ENCODE assay signal across 9 cellular contexts in genomic region chr6:52672422-52673025, GRCh38. TPM values are rescaled to one million over a fixed set of nuclear protein-coding genes. Genes with fewer than 3 reads are reported as not detected.
A peak's percentile ranks its signal among the peaks of the same experiment; 100 is the strongest.
DNase-seq lines count a peak whose midpoint lies in the region; FAIRE-seq and TF ChIP-seq lines count a peak whose summit lies in the region.
"Had no signal": no experiment of that assay in that cellular context is flagged by ENCODE, and none has a peak within 500 bp of the region (broad histone marks: within the 10 kb centered on the region; RNA-seq: fewer than 3 reads in every experiment).

No MANE protein-coding gene starts in this region.

- H3K27me3 Mint-ChIP-seq in activated naive CD4-positive, alpha-beta T cell treated with anti-CD3 and anti-CD28 coated beads, Interleukin-2, amount 10 ng/mL, durations not matched to agents 7 days and 5 days, result peaks cover 3% of the 10 kb centered on the region
- H3K27me3 Mint-ChIP-seq in endothelial cell (ENCODE audit: unreplicated experiment), result peaks cover 11% of the 10 kb centered on the region

- POLR2A ChIA-PET in PC-9 (lab: Charles Lee; ENCODE audit: unreplicated experiment), result interaction anchor here (0.6 to 0.7 kb wide), 2 partner anchors 306 to 310 kb away, joined by 4 to 6 read pairs; no protein-coding TSS in a partner anchor

- no peaks in the 10 kb centered on the region for H3K9me2 ChIP-seq in PC-9 (ENCODE audit: insufficient read depth)

- peak overlapping the region; percentile 21 for H3K4me3 Mint-ChIP-seq in activated naive CD4-positive, alpha-beta T cell treated with anti-CD3 and anti-CD28 coated beads, Interleukin-2, amount 10 ng/mL, durations not matched to agents 7 days and 5 days
- peak overlapping the region; percentile 2 for H3K4me3 Mint-ChIP-seq in endothelial cell (ENCODE audit: unreplicated experiment)

- H3K79me2 ChIP-seq in PC-9 (ENCODE audit: low read depth), result peaks cover 27% of the 10 kb centered on the region

- no peaks in the 10 kb centered on the region for H4K20me1 ChIP-seq in PC-9 (ENCODE audit: insufficient read depth)

- peaks cover 22% of the 10 kb centered on the region for H3K4me1 ChIP-seq in PC-9 (replicated peaks; ENCODE audit: insufficient read depth)

- H3K9me3 Mint-ChIP-seq in activated naive CD4-positive, alpha-beta T cell treated with anti-CD3 and anti-CD28 coated beads, Interleukin-2, amount 10 ng/mL, durations not matched to agents 7 days and 5 days, result no peaks in the 10 kb centered on the region
- no peaks in the 10 kb centered on the region for H3K9me3 Mint-ChIP-seq in endothelial cell (ENCODE audit: unreplicated experiment)

- no peaks in the 10 kb centered on the region for H3K9me3 ChIP-seq in PC-9 (ENCODE audit: insufficient read depth, low read depth)

- peaks cover 32% of the 10 kb centered on the region for H3K4me1 Mint-ChIP-seq in activated naive CD4-positive, alpha-beta T cell treated with anti-CD3 and anti-CD28 coated beads, Interleukin-2, amount 10 ng/mL, durations not matched to agents 7 days and 5 days
- H3K4me1 Mint-ChIP-seq in endothelial cell (ENCODE audit: unreplicated experiment), result peaks cover 5% of the 10 kb centered on the region

- intact Hi-C loops in PC-9 (cut with micrococcal nuclease; ENCODE audit: unreplicated experiment), result no loop called here

- no peaks in the 10 kb centered on the region for H3K27me3 ChIP-seq in PC-9 (ENCODE audit: insufficient read depth, low read depth)

- H3F3A ChIP-seq in PC-9 (ENCODE audit: insufficient read depth, low read depth), result no peaks in the 10 kb centered on the region; the same call in 1 of the 2 replicates

- no TSS peak for BruUV-seq in PC-9 (replicated peaks; lab: Mats Ljungman, UMichigan)

- CTCF ChIA-PET in activated naive CD4-positive, alpha-beta T cell treated with anti-CD3 and anti-CD28 coated beads, Interleukin-2, amount 10 ng/mL, durations not matched to agents 7 days and 5 days (lab: Charles Lee), result interaction anchor here (1.1 to 1.2 kb wide), 2 partner anchors 10 kb away, joined by 4 to 6 read pairs; no protein-coding TSS in a partner anchor
- CTCF ChIA-PET in PC-9 (lab: Charles Lee), result no interaction called here

- TF ChIP-seq CTCF in PC-9 (conservative IDR thresholded peaks at IDR 0.05) (no peak), endothelial cell (IDR thresholded peaks at IDR 0.05; ENCODE audit: unreplicated experiment) (no peak)

- FAIRE-seq in GM19239 (lab: Jason Lieb, UNC), result no peak
- FAIRE-seq: GM18507 had no signal

- H3K4me3 ChIP-seq in PC-9, result peak overlapping the region; percentile 69; the same call in 1 of the 2 replicates

- H3K4me2 ChIP-seq in PC-9, result peak overlapping the region; percentile 93

- no peaks in the 10 kb centered on the region for H3K36me3 ChIP-seq in PC-9 (ENCODE audit: low read depth)

- H3K36me3 Mint-ChIP-seq in activated naive CD4-positive, alpha-beta T cell treated with anti-CD3 and anti-CD28 coated beads, Interleukin-2, amount 10 ng/mL, durations not matched to agents 7 days and 5 days, result peaks cover 14% of the 10 kb centered on the region
- peaks cover 7% of the 10 kb centered on the region for H3K36me3 Mint-ChIP-seq in endothelial cell (ENCODE audit: low read depth, unreplicated experiment)

- H3K27ac ChIP-seq in PC-9, result 0 out of 2 replicates have a peak overlapping the region, but pooled peaks have one; percentile 9

- no peak for DNase-seq in activated naive CD4-positive, alpha-beta T cell treated with anti-CD3 and anti-CD28 coated beads, Interleukin-2, amount 10 ng/mL, durations not matched to agents 7 days and 5 days
- no peak for DNase-seq in activated naive CD4-positive, alpha-beta T cell treated with anti-CD3 and anti-CD28 coated beads, Interleukin-2, amount 50 U/mL, for 16 hours
- DNase-seq in PC-9 (peak; percentile 38 to 71), endothelial cell (ENCODE audit: low spot score) (no peak), renal cortical epithelial cell (ENCODE audit: low read depth) (peak; percentile 56), NCI-H1417 (lab: John Stamatoyannopoulos, UW) (no peak), NCI-H1436 (lab: John Stamatoyannopoulos, UW) (no peak), GM19239 (ENCODE audit: insufficient read length, low spot score) (no peak)

- H3K27ac Mint-ChIP-seq in activated naive CD4-positive, alpha-beta T cell treated with anti-CD3 and anti-CD28 coated beads, Interleukin-2, amount 10 ng/mL, durations not matched to agents 7 days and 5 days, result no peak overlapping the region
- no peak overlapping the region for H3K27ac Mint-ChIP-seq in endothelial cell (ENCODE audit: unreplicated experiment)

- peak overlapping the region; percentile 3; the same call in 1 of the 2 replicates for H2AFZ ChIP-seq in PC-9

RNA-seq across cellular contexts. Expression of gene TMEM14A, which starts 1.6 kb away (rescaled TPM):
- total RNA-seq in PC-9 (2021) (48.9 and 75.2 TPM in 2 replicates), endothelial cell (ENCODE audit: unreplicated experiment) (15.2 TPM), renal cortical epithelial cell (46.9 and 69.5 TPM in 2 replicates)

Comparison
In these comparisons a context has a peak if more than half of its experiments do, and no peak if none do; other contexts are left out.
1. DNase-seq: peak in PC-9 (2 of 2) and renal cortical epithelial cell (single experiment); none in activated naive CD4-positive, alpha-beta T cell treated with anti-CD3 and anti-CD28 coated beads, Interleukin-2, amount 10 ng/mL, durations not matched to agents 7 days and 5 days (single experiment), activated naive CD4-positive, alpha-beta T cell treated with anti-CD3 and anti-CD28 coated beads, Interleukin-2, amount 50 U/mL, for 16 hours (single experiment), endothelial cell (single experiment), NCI-H1417 (0 of 3), NCI-H1436 (single experiment) and GM19239 (single experiment).